In the genomic region with DNA sequence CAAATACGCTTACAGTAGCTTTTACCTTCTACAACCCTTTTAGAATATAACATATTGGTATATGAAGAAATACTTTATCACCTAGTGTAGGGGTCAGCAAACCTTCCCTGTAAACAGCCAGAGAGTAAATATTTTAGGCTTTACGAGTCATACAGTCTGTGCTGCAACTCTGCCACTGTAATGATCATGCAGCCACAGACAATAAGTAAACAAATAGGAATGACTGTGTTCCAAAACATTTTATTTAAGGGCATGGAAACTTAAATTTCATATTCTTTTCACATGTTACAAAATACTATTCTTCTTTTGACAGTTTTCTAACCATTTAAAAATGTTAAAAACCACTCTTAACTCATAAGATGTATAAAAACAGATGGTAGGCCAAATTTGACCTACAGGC, we compare ENCODE assay signal across 1 cellular context.
TF ChIP-seq lines count a peak whose summit lies in the region.

No MANE protein-coding gene starts in this region.

TF ChIP-seq in endothelial cell of umbilical vein, 7 proteins besides CTCF, POLR2A, EP300 and RAD21 (continued from another document):
- TF ChIP-seq MAX (IDR thresholded peaks at IDR 0.05; ENCODE audit: insufficient read depth, insufficient read length) (no peak), FOS (IDR thresholded peaks at IDR 0.05; ENCODE audit: borderline replicate concordance, insufficient read depth, low read length) (no peak)
